In genomic region chr12:26995706-26996105, GRCh38 we compare ENCODE assay signal across 11 cellular contexts.
"Had no signal": no experiment of that assay in that cellular context is flagged by ENCODE, and none has a peak within 500 bp of the region (broad histone marks: within the 10 kb centered on the region; RNA-seq: fewer than 3 reads in every experiment).

No MANE protein-coding gene starts in this region.

- H3K27ac ChIP-seq: GM23248 had no signal

- FAIRE-seq: H1, H54 had no signal

- DNase-seq: GM23248, GOT3, H7, H9, HCEC 1CT, HFFc6 had no signal

- H3K4me1 ChIP-seq: HAP-1 had no signal

- H2AFZ ChIP-seq: GM23248, GM23338 had no signal

- H3K9ac ChIP-seq: GM23248 had no signal

- H3K4me3 ChIP-seq: GM23248, GM23338, HAP-1 had no signal

- ATAC-seq: GM23338, HCT116 had no signal

- H3K4me2 ChIP-seq: GM23338 had no signal

- H3K9me3 ChIP-seq: HAP-1 had no signal
